ENCODE assay signal across 9 cellular contexts in genomic region chr7:46291601-46292150, GRCh38.
A peak's percentile ranks its signal among the peaks of the same experiment; 100 is the strongest.
DNase-seq lines count a peak whose midpoint lies in the region; ATAC-seq and TF ChIP-seq lines count a peak whose summit lies in the region.
"Had no signal": no experiment of that assay in that cellular context is flagged by ENCODE, and none has a peak within 500 bp of the region (broad histone marks: within the 10 kb centered on the region; RNA-seq: fewer than 3 reads in every experiment).

No MANE protein-coding gene starts in this region.

- H3K9me3 ChIP-seq in mesodermal cell (ENCODE audit: control insufficient read depth, low read length), result no peaks in the 10 kb centered on the region

- H3K36me3 ChIP-seq in mesodermal cell (ENCODE audit: control insufficient read depth, insufficient read depth, low read length), result no peaks in the 10 kb centered on the region

- TF ChIP-seq CTCF in HFFc6 (IDR thresholded peaks at IDR 0.05), result no peak

- no peak overlapping the region for H3K4me3 ChIP-seq in mesodermal cell (ENCODE audit: extremely low read depth, insufficient read depth, low read length, poor library complexity, severe bottlenecking)

- peaks cover 2% of the 10 kb centered on the region; the same call in 1 of the 2 replicates for H3K36me3 Mint-ChIP-seq in HFFc6 (ENCODE audit: low read depth)

- no peaks in the 10 kb centered on the region; the same call in 1 of the 2 replicates for H3K27me3 Mint-ChIP-seq in HFFc6 (ENCODE audit: insufficient read depth)

- H3K4me3 Mint-ChIP-seq in HFFc6, result peak overlapping the region; percentile 79

- H3K4me1 ChIP-seq in mesodermal cell (ENCODE audit: control insufficient read depth, insufficient read depth, low read length, poor library complexity, severe bottlenecking), result peaks cover 14% of the 10 kb centered on the region

- H3K27ac Mint-ChIP-seq in HFFc6, result peak overlapping the region; percentile 92

- peaks cover 60% of the 10 kb centered on the region for H3K4me1 Mint-ChIP-seq in HFFc6 (ENCODE audit: low read depth)

- peak overlapping the region; percentile 16 for H3K27ac ChIP-seq in mesodermal cell (ENCODE audit: low read depth, low read length, severe bottlenecking)

- no peak for ATAC-seq in HG02588 (IDR thresholded peaks at IDR 0.05; ENCODE audit: unreplicated experiment)

- 80 to 94% methylated on average over 1 to 2 of the region's 4 CpGs for WGBS in mesodermal cell (ENCODE audit: insufficient coverage in 2 of 2), 2 experiments

- peak; percentile 88 for DNase-seq in ELR (ENCODE audit: low read depth)
- peak; percentile 70 for DNase-seq in HFFc6
- peak; percentile 44 for DNase-seq in amniotic epithelial cell (ENCODE audit: low read depth)
- no peak for DNase-seq in HK-2 (ENCODE audit: unreplicated experiment)
- no peak for DNase-seq in NCI-H510A (lab: John Stamatoyannopoulos, UW)
- DNase-seq in NCI-H524 (lab: John Stamatoyannopoulos, UW), result no peak
- DNase-seq: NCI-H1417 treated with DMSO at 0.1 percent for 48 hours had no signal

- no peaks in the 10 kb centered on the region for H3K9me3 Mint-ChIP-seq in HFFc6

Comparison
In these comparisons a context has a peak if more than half of its experiments do, and no peak if none do; other contexts are left out.
1. DNase-seq: peak in ELR (single experiment), HFFc6 (single experiment) and amniotic epithelial cell (single experiment); none in HK-2 (single experiment), NCI-H510A (single experiment) and NCI-H524 (0 of 2).